In genomic region chr3:105394177-105394576, GRCh38 we compare ENCODE assay signal across 23 cellular contexts. TPM values are rescaled to one million over a fixed set of nuclear protein-coding genes. Genes with fewer than 3 reads are reported as not detected.
A peak's percentile ranks its signal among the peaks of the same experiment; 100 is the strongest.
DNase-seq lines count a peak whose midpoint lies in the region; ATAC-seq, FAIRE-seq and TF ChIP-seq lines count a peak whose summit lies in the region.
"Had no signal": no experiment of that assay in that cellular context is flagged by ENCODE, and none has a peak within 500 bp of the region (broad histone marks: within the 10 kb centered on the region; RNA-seq: fewer than 3 reads in every experiment).

No MANE protein-coding gene starts in this region.

- H3K4me2 ChIP-seq in endothelial cell of umbilical vein (ENCODE audit: insufficient read depth, low read length) = peak overlapping the region; percentile 24

- no peaks in the 10 kb centered on the region for H3K9me3 Mint-ChIP-seq in endothelial cell (ENCODE audit: unreplicated experiment)

- no peaks in the 10 kb centered on the region for H3K4me1 Mint-ChIP-seq in endothelial cell (ENCODE audit: unreplicated experiment)
- H3K4me1 Mint-ChIP-seq: activated CD4-positive, alpha-beta T cell treated with anti-CD3 and anti-CD28 coated beads for 36 hours; activated naive CD8-positive, alpha-beta T cell treated with anti-CD3 and anti-CD28 coated beads, Interleukin-2, amount 50 U/mL, for 24 hours; central memory CD8-positive, alpha-beta T cell had no signal

- no peak overlapping the region for H2AFZ ChIP-seq in endothelial cell of umbilical vein (ENCODE audit: low read depth, low read length)

- H3K4me3 ChIP-seq in RWPE2 (ENCODE audit: severe bottlenecking) = no peak overlapping the region
- H3K4me3 ChIP-seq in endothelial cell of umbilical vein (replicated peaks in 1 of 3; ENCODE audit: insufficient read depth in 1 of 3, low read depth in 1 of 3, low read length in 3 of 3) = peak overlapping the region in 1 of 3 experiments; percentile 6
- H3K4me3 ChIP-seq: SK-N-MC had no signal

- H3K9ac ChIP-seq in endothelial cell of umbilical vein (replicated peaks; ENCODE audit: extremely low read depth, insufficient read depth, low read length) = peak overlapping the region; percentile 23

- no peak for DNase-seq in GM18507 (ENCODE audit: extremely low spot score, insufficient read length, low read depth)
- DNase-seq in RWPE2 (ENCODE audit: low spot score) = peak; percentile 53
- DNase-seq in endothelial cell of umbilical vein (ENCODE audit: low read depth, low spot score) = peak; percentile 64
- peak; percentile 98 for DNase-seq in non-pigmented ciliary epithelial cell (ENCODE audit: low read depth)
- DNase-seq in Kasumi-1 (lab: John Stamatoyannopoulos, UW) = no peak
- DNase-seq in endothelial cell (ENCODE audit: low spot score) = no peak
- DNase-seq in central memory CD4-positive, alpha-beta T cell = no peak
- DNase-seq: activated CD4-positive, alpha-beta T cell treated with anti-CD3 and anti-CD28 coated beads for 36 hours; activated naive CD8-positive, alpha-beta T cell treated with anti-CD3 and anti-CD28 coated beads, Interleukin-2, amount 50 U/mL, for 24 hours; CD4-positive, alpha-beta T cell; effector memory CD8-positive, alpha-beta T cell; HCEC 1CT; hypothalamus; left cardiac atrium; NCI-H1436; right cardiac atrium; T-helper 9 cell had no signal

- FAIRE-seq in GM18507 (lab: Jason Lieb, UNC) (peak; percentile 26), endothelial cell of umbilical vein (lab: Jason Lieb, UNC) (peak; percentile 84)

- peaks cover 4% of the 10 kb centered on the region for H3K36me3 ChIP-seq in RWPE2 (ENCODE audit: low read depth)
- no peaks in the 10 kb centered on the region for H3K36me3 ChIP-seq in endothelial cell of umbilical vein (ENCODE audit: control insufficient read depth in 2 of 2, extremely low read depth in 1 of 2, insufficient read depth in 2 of 2, low read length in 2 of 2)

- TF ChIP-seq CTCF in RWPE2 (IDR thresholded peaks at IDR 0.05; ENCODE audit: poor library complexity, severe bottlenecking) = no peak
- TF ChIP-seq CTCF in endothelial cell of umbilical vein (IDR thresholded peaks at IDR 0.05; ENCODE audit: extremely low read depth in 1 of 2, insufficient read depth in 1 of 2, low read depth in 1 of 2, low read length in 2 of 2) = no peak
- no peak for TF ChIP-seq CTCF in endothelial cell (IDR thresholded peaks at IDR 0.05; ENCODE audit: unreplicated experiment)

- CTCF ChIA-PET in endothelial cell of umbilical vein (lab: Charles Lee) = interaction anchor here (0.8 to 1.6 kb wide), 5 partner anchors 10 to 790 kb away, joined by 3 to 4 read pairs (median 3); no protein-coding TSS in a partner anchor

- peaks cover 9% of the 10 kb centered on the region for H3K9me3 ChIP-seq in RWPE2 (ENCODE audit: severe bottlenecking)
- H3K9me3 ChIP-seq in endothelial cell of umbilical vein (replicated peaks; ENCODE audit: control insufficient read depth, insufficient read depth, low read length) = no peaks in the 10 kb centered on the region

- H3K36me3 Mint-ChIP-seq in endothelial cell (ENCODE audit: low read depth, unreplicated experiment) = peaks cover 6% of the 10 kb centered on the region

- H3K9me1 ChIP-seq in endothelial cell of umbilical vein (replicated peaks; ENCODE audit: control insufficient read depth, extremely low read depth, insufficient read depth, low read length) = no peaks in the 10 kb centered on the region

- BruUV-seq in endothelial cell of umbilical vein (replicated peaks; lab: Mats Ljungman, UMichigan) = no TSS peak

- peak overlapping the region; percentile 53 for H3K27ac ChIP-seq in RWPE2 (ENCODE audit: poor library complexity, severe bottlenecking)
- H3K27ac ChIP-seq in endothelial cell of umbilical vein (ENCODE audit: insufficient read depth, low read depth, low read length) = peak overlapping the region; percentile 80
- H3K27ac ChIP-seq: SK-N-MC had no signal

- intact Hi-C loops in endothelial cell of umbilical vein (cut with micrococcal nuclease) = no loop called here

- H3K27me3 Mint-ChIP-seq in endothelial cell (ENCODE audit: unreplicated experiment) = no peaks in the 10 kb centered on the region
- H3K27me3 Mint-ChIP-seq: central memory CD8-positive, alpha-beta T cell; effector memory CD8-positive, alpha-beta T cell; type B pancreatic cell had no signal

- H3K79me2 ChIP-seq in endothelial cell of umbilical vein (ENCODE audit: control insufficient read depth, insufficient read depth, low read length) = peaks cover 65% of the 10 kb centered on the region

- dilution Hi-C loops in endothelial cell of umbilical vein (cut with MboI; ENCODE audit: extremely low pct_ligation_motif_present, low sequenced_read_pairs) = no loop called here

- peak; percentile 24 for TF ChIP-seq POLR2A in endothelial cell of umbilical vein (IDR thresholded peaks at IDR 0.05; ENCODE audit: low read depth, low read length)

- POLR2A ChIA-PET in endothelial cell of umbilical vein (lab: Charles Lee) = no interaction called here

- H3K4me3 Mint-ChIP-seq in endothelial cell (ENCODE audit: unreplicated experiment) = no peak overlapping the region
- H3K4me3 Mint-ChIP-seq: activated CD4-positive, alpha-beta T cell treated with anti-CD3 and anti-CD28 coated beads for 36 hours; activated naive CD8-positive, alpha-beta T cell treated with anti-CD3 and anti-CD28 coated beads, Interleukin-2, amount 50 U/mL, for 24 hours; CD4-positive, alpha-beta T cell; central memory CD8-positive, alpha-beta T cell; effector memory CD8-positive, alpha-beta T cell; stimulated activated naive CD8-positive, alpha-beta T cell treated with anti-CD3 and anti-CD28 coated beads, Interleukin-15, Interleukin-2, amounts not matched to agents 100 ng/mL and 50 ng/mL, for 24 hours; type B pancreatic cell had no signal

- ATAC-seq in RWPE2 (ENCODE audit: low read depth) (peak; percentile 81), HG03025 (IDR thresholded peaks at IDR 0.05; ENCODE audit: low FRiP score, unreplicated experiment) (no peak)
- ATAC-seq: activated CD4-positive, alpha-beta T cell treated with anti-CD3 and anti-CD28 coated beads for 36 hours; activated naive CD8-positive, alpha-beta T cell treated with anti-CD3 and anti-CD28 coated beads, Interleukin-2, amount 50 U/mL, for 24 hours; effector memory CD8-positive, alpha-beta T cell; left cardiac atrium; right cardiac atrium had no signal

- no peak overlapping the region for H3K27ac Mint-ChIP-seq in endothelial cell (ENCODE audit: unreplicated experiment)
- H3K27ac Mint-ChIP-seq: activated CD4-positive, alpha-beta T cell treated with anti-CD3 and anti-CD28 coated beads for 36 hours; activated naive CD8-positive, alpha-beta T cell treated with anti-CD3 and anti-CD28 coated beads, Interleukin-2, amount 50 U/mL, for 24 hours; activated T-helper 2 cell treated with anti-CD3 and anti-CD28 coated beads, Interferon-gamma antibody, Interleukin-2, Interleukin-4, amounts not matched to agents 10 μg/mL and 5 μg/mL and 100 μg/mL, durations not matched to agents 14 hours and 24 hours and 36 hours; CD4-positive, alpha-beta T cell; effector memory CD8-positive, alpha-beta T cell; stimulated activated naive CD8-positive, alpha-beta T cell treated with anti-CD3 and anti-CD28 coated beads, Interleukin-15, Interleukin-2, amounts not matched to agents 100 ng/mL and 50 ng/mL, for 24 hours; type B pancreatic cell had no signal

- H4K20me1 ChIP-seq in endothelial cell of umbilical vein (replicated peaks; ENCODE audit: control insufficient read depth, extremely low read depth, insufficient read depth, low read length) = no peaks in the 10 kb centered on the region

- no peaks in the 10 kb centered on the region for H3K27me3 ChIP-seq in RWPE2 (ENCODE audit: insufficient read depth, poor library complexity, severe bottlenecking)
- H3K27me3 ChIP-seq in endothelial cell of umbilical vein (ENCODE audit: control insufficient read depth in 2 of 2, insufficient read depth in 2 of 2, low read length in 2 of 2) = no peaks in the 10 kb centered on the region

- H3K4me1 ChIP-seq in RWPE2 (ENCODE audit: insufficient read depth, poor library complexity, severe bottlenecking) = peaks cover 32% of the 10 kb centered on the region
- peaks cover 12% of the 10 kb centered on the region for H3K4me1 ChIP-seq in endothelial cell of umbilical vein (ENCODE audit: control insufficient read depth, extremely low read depth, insufficient read depth, low read length)

TF ChIP-seq in endothelial cell of umbilical vein, 7 proteins besides CTCF, POLR2A, EP300 and RAD21:
- TF ChIP-seq MYC (IDR thresholded peaks at IDR 0.05; ENCODE audit: low read depth, low read length) (peak; percentile 43), GATA2 (IDR thresholded peaks at IDR 0.05; ENCODE audit: insufficient read depth, insufficient read length, low read depth, low read length) (peak; percentile 26), EZH2 (IDR thresholded peaks at IDR 0.05; ENCODE audit: borderline replicate concordance, low read depth, low read length, severe bottlenecking) (no peak), FOS (IDR thresholded peaks at IDR 0.05; ENCODE audit: borderline replicate concordance, insufficient read depth, low read length) (no peak), MAX (IDR thresholded peaks at IDR 0.05; ENCODE audit: insufficient read depth, insufficient read length) (peak; percentile 86), JUN (IDR thresholded peaks at IDR 0.05; ENCODE audit: borderline replicate concordance, insufficient read depth, insufficient read length, low read depth) (peak; percentile 89), POLR2AphosphoS5 (IDR thresholded peaks at IDR 0.05; ENCODE audit: insufficient read depth, low read depth, low read length) (peak; percentile 65)

RNA-seq across cellular contexts. Expression of gene ALCAM, which starts 27.5 kb away (rescaled TPM):
- total RNA-seq in endothelial cell of umbilical vein (118 and 138 TPM in 2 replicates), endothelial cell (ENCODE audit: unreplicated experiment) (14.0 TPM)
- polyA plus RNA-seq in endothelial cell of umbilical vein = 37.8 and 46.3 TPM in 2 replicates
- polyA plus RNA-seq in endothelial cell of umbilical vein (2011; cell fraction: cytosol; rRNA removed) = 70.8 and 74.0 TPM in 2 replicates
- 98.9 and 116 TPM in 2 replicates for polyA plus RNA-seq in endothelial cell of umbilical vein (2011; cell fraction: nucleus; rRNA removed)
- 90.5 and 105 TPM in 2 replicates for polyA plus RNA-seq in endothelial cell of umbilical vein (2012)
- 125 and 146 TPM in 2 replicates for polyA minus RNA-seq in endothelial cell of umbilical vein
- polyA minus RNA-seq in endothelial cell of umbilical vein (2011; cell fraction: cytosol; rRNA and poly(A)+ RNA removed) = 12.1 TPM
- 192 and 259 TPM in 2 replicates for polyA minus RNA-seq in endothelial cell of umbilical vein (2011; cell fraction: nucleus; rRNA and poly(A)+ RNA removed)

Comparison
In these comparisons a context has a peak if more than half of its experiments do, and no peak if none do; other contexts are left out.
1. DNase-seq: peak in RWPE2 (single experiment), endothelial cell of umbilical vein (single experiment) and non-pigmented ciliary epithelial cell (single experiment); none in GM18507 (single experiment), Kasumi-1 (0 of 2), endothelial cell (single experiment) and central memory CD4-positive, alpha-beta T cell (single experiment).